8 cellular contexts compared by ENCODE assay signal in genomic region chr19:37217533-37217854, GRCh38. TPM values are rescaled to one million over a fixed set of nuclear protein-coding genes. Genes with fewer than 3 reads are reported as not detected.
A peak's percentile ranks its signal among the peaks of the same experiment; 100 is the strongest.
DNase-seq lines count a peak whose midpoint lies in the region; ATAC-seq and TF ChIP-seq lines count a peak whose summit lies in the region.

No MANE protein-coding gene starts in this region.

- peaks cover 24 to 29% of the 10 kb centered on the region in 2 donors for H3K36me3 Mint-ChIP-seq in CD4-positive, alpha-beta memory T cell
- H3K36me3 Mint-ChIP-seq in activated T-helper 1 cell treated with anti-CD3 and anti-CD28 coated beads, Interleukin-12 subunit alpha, Interleukin-12 subunit beta, Interleukin-2, Interleukin-4 antibody, amounts not matched to agents 30 ng/mL and 10 ng/mL and 1 ng/mL, durations not matched to agents 14 hours and 24 hours and 36 hours (ENCODE audit: low read depth) = peaks cover 28% of the 10 kb centered on the region

- TF ChIP-seq CTCF in left lung (IDR thresholded peaks at IDR 0.05) (no peak), upper lobe of left lung (IDR thresholded peaks at IDR 0.05) (no peak)

- peak overlapping the region; percentile 80 for H3K27ac ChIP-seq in CD4-positive, alpha-beta memory T cell (ENCODE audit: low read depth, low read length)
- peak overlapping the region; percentile 86 to 91 for H3K27ac ChIP-seq in left lung
- peak overlapping the region; percentile 78 to 96 (median 87) for H3K27ac ChIP-seq in upper lobe of left lung

- peaks cover 16% of the 10 kb centered on the region for H3K4me1 ChIP-seq in CD4-positive, alpha-beta memory T cell (ENCODE audit: insufficient read depth, low read length)
- H3K4me1 ChIP-seq in left lung (peaks cover 15 to 16% of the 10 kb centered on the region in 2 donors), upper lobe of left lung (peaks cover 5 to 17% (median 9%) of the 10 kb centered on the region in 4 donors)

- intact Hi-C loops in CD4-positive, alpha-beta memory T cell (cut with micrococcal nuclease) = loop anchor here (2.0 to 10.0 kb wide), 6 partner anchors 245 to 1103 kb away; partner anchors contain the start of genes OVOL3, POLR2I, TBCB and ZNF146
- intact Hi-C loops in activated T-helper 1 cell treated with anti-CD3 and anti-CD28 coated beads, Interleukin-12 subunit alpha, Interleukin-12 subunit beta, Interleukin-2, Interleukin-4 antibody, amounts not matched to agents 30 ng/mL and 10 ng/mL and 1 ng/mL, durations not matched to agents 14 hours and 24 hours and 36 hours (cut with micrococcal nuclease) = loop anchor here (1.0 to 10.0 kb wide), 12 partner anchors 45 to 840 kb away; partner anchors contain the start of genes SIPA1L3, WDR87, ZFP14 and ZFP30
- intact Hi-C loops in left lung (cut with DNase I) = no loop called here

- H3K36me3 ChIP-seq in CD4-positive, alpha-beta memory T cell (ENCODE audit: insufficient read depth, low read length) = no peaks in the 10 kb centered on the region
- H3K36me3 ChIP-seq in left lung (peaks cover 0 to 33% of the 10 kb centered on the region in 2 donors), upper lobe of left lung (peaks cover 0 to 20% (median 0%) of the 10 kb centered on the region in 4 donors)

- peaks cover 19 to 40% (median 30%) of the 10 kb centered on the region in 4 donors for H3K4me1 Mint-ChIP-seq in CD4-positive, alpha-beta memory T cell
- peaks cover 20% of the 10 kb centered on the region for H3K4me1 Mint-ChIP-seq in activated T-helper 1 cell treated with anti-CD3 and anti-CD28 coated beads, Interleukin-12 subunit alpha, Interleukin-12 subunit beta, Interleukin-2, Interleukin-4 antibody, amounts not matched to agents 30 ng/mL and 10 ng/mL and 1 ng/mL, durations not matched to agents 14 hours and 24 hours and 36 hours (ENCODE audit: low read depth)

- TF ChIP-seq EP300 in upper lobe of left lung (IDR thresholded peaks at IDR 0.05) = no peak

- no peaks in the 10 kb centered on the region for H3K27me3 ChIP-seq in CD4-positive, alpha-beta memory T cell (ENCODE audit: insufficient read depth, low read length)
- H3K27me3 ChIP-seq in left lung = no peaks in the 10 kb centered on the region
- H3K27me3 ChIP-seq in upper lobe of left lung = no peaks in the 10 kb centered on the region

- peak overlapping the region; percentile 89 to 98 (median 91) for H3K4me3 Mint-ChIP-seq in CD4-positive, alpha-beta memory T cell
- peak overlapping the region; percentile 96 for H3K4me3 Mint-ChIP-seq in activated T-helper 1 cell treated with anti-CD3 and anti-CD28 coated beads, Interleukin-12 subunit alpha, Interleukin-12 subunit beta, Interleukin-2, Interleukin-4 antibody, amounts not matched to agents 30 ng/mL and 10 ng/mL and 1 ng/mL, durations not matched to agents 14 hours and 24 hours and 36 hours

- POLR2A ChIA-PET in CD4-positive, alpha-beta memory T cell (lab: Charles Lee; ENCODE audit: partially characterized antibody) = interaction anchor here (0.6 to 2.3 kb wide), 22 partner anchors 9 to 1003 kb away, joined by 3 to 17 read pairs (median 6); partner anchors contain the start of genes ZNF146, ZNF260, ZNF345 and ZNF382

- DNase-seq in CD4-positive, alpha-beta memory T cell = no peak
- DNase-seq in HCEC 1CT (peak; percentile 10), left lung (no peak), upper lobe of left lung (no peak), NCI-H2227 (lab: John Stamatoyannopoulos, UW; ENCODE audit: unreplicated experiment) (no peak), NAMALWA (ENCODE audit: low spot score) (no peak)
- DNase-seq in activated T-helper 1 cell treated with anti-CD3 and anti-CD28 coated beads, Interleukin-12 subunit alpha, Interleukin-12 subunit beta, Interleukin-2, Interleukin-4 antibody, amounts not matched to agents 30 ng/mL and 10 ng/mL and 1 ng/mL, durations not matched to agents 14 hours and 24 hours and 36 hours (ENCODE audit: low spot score) = no peak
- no peak for DNase-seq in stimulated activated CD4-positive, alpha-beta T cell treated with anti-CD3 and anti-CD28 coated beads, Interleukin-4, amount 100 ng/mL, for 4 hours

- no peaks in the 10 kb centered on the region for H3K27me3 Mint-ChIP-seq in CD4-positive, alpha-beta memory T cell
- no peaks in the 10 kb centered on the region for H3K27me3 Mint-ChIP-seq in activated T-helper 1 cell treated with anti-CD3 and anti-CD28 coated beads, Interleukin-12 subunit alpha, Interleukin-12 subunit beta, Interleukin-2, Interleukin-4 antibody, amounts not matched to agents 30 ng/mL and 10 ng/mL and 1 ng/mL, durations not matched to agents 14 hours and 24 hours and 36 hours (ENCODE audit: insufficient read depth)

- CTCF ChIA-PET in CD4-positive, alpha-beta memory T cell (lab: Charles Lee; ENCODE audit: partially characterized antibody) = interaction anchor here (0.6 to 1.6 kb wide), 4 partner anchors 13 to 541 kb away, joined by 3 to 7 read pairs (median 4); partner anchors contain the start of gene ZNF585A

- TF ChIP-seq POLR2A in upper lobe of left lung (IDR thresholded peaks at IDR 0.05) = no peak

- ATAC-seq in left lung (no peak), upper lobe of left lung (ENCODE audit: low FRiP score in 2 of 2) (no peak)

- peaks cover 0 to 16% (median 3%) of the 10 kb centered on the region in 8 donors for H3K9me3 Mint-ChIP-seq in CD4-positive, alpha-beta memory T cell
- peaks cover 48% of the 10 kb centered on the region for H3K9me3 Mint-ChIP-seq in activated T-helper 1 cell treated with anti-CD3 and anti-CD28 coated beads, Interleukin-12 subunit alpha, Interleukin-12 subunit beta, Interleukin-2, Interleukin-4 antibody, amounts not matched to agents 30 ng/mL and 10 ng/mL and 1 ng/mL, durations not matched to agents 14 hours and 24 hours and 36 hours

- WGBS in upper lobe of left lung, 2 donors = 0% methylated on average over 10 of the region's 10 CpGs

- peak overlapping the region; percentile 85 to 99 for H3K4me3 ChIP-seq in CD4-positive, alpha-beta memory T cell (ENCODE audit: low read length in 2 of 2)
- H3K4me3 ChIP-seq in left lung (peak overlapping the region; percentile 53 to 68), upper lobe of left lung (peak overlapping the region; percentile 55 to 89 (median 73))

- no peaks in the 10 kb centered on the region for H3K9me3 ChIP-seq in CD4-positive, alpha-beta memory T cell (ENCODE audit: control insufficient read depth in 1 of 2, low read length in 2 of 2)
- peaks cover 0 to 12% of the 10 kb centered on the region in 2 donors for H3K9me3 ChIP-seq in left lung
- peaks cover 0 to 4% (median 3%) of the 10 kb centered on the region in 4 donors for H3K9me3 ChIP-seq in upper lobe of left lung

- peak overlapping the region; percentile 88 to 98 (median 96) for H3K27ac Mint-ChIP-seq in CD4-positive, alpha-beta memory T cell
- H3K27ac Mint-ChIP-seq in activated T-helper 1 cell treated with anti-CD3 and anti-CD28 coated beads, Interleukin-12 subunit alpha, Interleukin-12 subunit beta, Interleukin-2, Interleukin-4 antibody, amounts not matched to agents 30 ng/mL and 10 ng/mL and 1 ng/mL, durations not matched to agents 14 hours and 24 hours and 36 hours = peak overlapping the region; percentile 90

RNA-seq across cellular contexts. Expression of gene ZNF383, which starts 0.5 kb away (rescaled TPM):
- total RNA-seq in CD4-positive, alpha-beta memory T cell = 10 to 100 TPM; 32.0 to 34.0 TPM
- 10 to 100 TPM in 1 of 2 donors, 1 to 10 TPM in 1; 8.4 to 14.1 TPM for polyA plus RNA-seq in CD4-positive, alpha-beta memory T cell
- total RNA-seq in activated T-helper 1 cell treated with anti-CD3 and anti-CD28 coated beads, Interleukin-12 subunit alpha, Interleukin-12 subunit beta, Interleukin-2, Interleukin-4 antibody, amounts not matched to agents 30 ng/mL and 10 ng/mL and 1 ng/mL, durations not matched to agents 14 hours and 24 hours and 36 hours = 6.3 TPM in 2 replicates
- total RNA-seq in left lung (1 to 10 TPM; 5.5 to 7.0 TPM), upper lobe of left lung (1 to 10 TPM; 4.6 to 9.6 (median 8.0) TPM)

RNA-seq across cellular contexts. Expression of gene ZNF585B, which starts 7.2 kb away (rescaled TPM):
- 10 to 100 TPM; 29.9 to 36.5 TPM for total RNA-seq in CD4-positive, alpha-beta memory T cell
- 1 to 10 TPM; 4.4 to 9.8 TPM for polyA plus RNA-seq in CD4-positive, alpha-beta memory T cell
- total RNA-seq in activated T-helper 1 cell treated with anti-CD3 and anti-CD28 coated beads, Interleukin-12 subunit alpha, Interleukin-12 subunit beta, Interleukin-2, Interleukin-4 antibody, amounts not matched to agents 30 ng/mL and 10 ng/mL and 1 ng/mL, durations not matched to agents 14 hours and 24 hours and 36 hours = 1.9 and 3.4 TPM in 2 replicates
- total RNA-seq in left lung (10 to 100 TPM; 11.6 to 16.6 TPM), upper lobe of left lung (10 to 100 TPM in 5 of 6 donors, 1 to 10 TPM in 1; 7.4 to 43.0 (median 12.2) TPM)

RNA-seq across cellular contexts. Expression of gene ZNF585A, which starts 45.0 kb away (rescaled TPM):
- 10 to 100 TPM; 16.5 to 25.4 TPM for total RNA-seq in CD4-positive, alpha-beta memory T cell
- 10 to 100 TPM; 37.9 to 42.1 TPM for polyA plus RNA-seq in CD4-positive, alpha-beta memory T cell
- 1.2 and 2.6 TPM in 2 replicates for total RNA-seq in activated T-helper 1 cell treated with anti-CD3 and anti-CD28 coated beads, Interleukin-12 subunit alpha, Interleukin-12 subunit beta, Interleukin-2, Interleukin-4 antibody, amounts not matched to agents 30 ng/mL and 10 ng/mL and 1 ng/mL, durations not matched to agents 14 hours and 24 hours and 36 hours
- total RNA-seq in left lung (1 to 10 TPM; 9.6 to 9.9 TPM), upper lobe of left lung (10 to 100 TPM in 1 of 6 donors, 1 to 10 TPM in 5; 2.8 to 10.9 (median 6.8) TPM)

Comparison
In these comparisons a context has a peak if more than half of its experiments do, and no peak if none do; other contexts are left out.
1. intact Hi-C loops: an anchor here in CD4-positive, alpha-beta memory T cell (2.0 to 10.0 kb wide) and activated T-helper 1 cell treated with anti-CD3 and anti-CD28 coated beads, Interleukin-12 subunit alpha, Interleukin-12 subunit beta, Interleukin-2, Interleukin-4 antibody, amounts not matched to agents 30 ng/mL and 10 ng/mL and 1 ng/mL, durations not matched to agents 14 hours and 24 hours and 36 hours (1.0 to 10.0 kb wide); none called in left lung.